1 cellular context compared by ENCODE assay signal in genomic region chr2:231463698-231464575, GRCh38.
TF ChIP-seq lines count a peak whose summit lies in the region.

TSS of gene NCL (minus strand) at chr2:231464484. CDS start at chr2:231464353, 131 bp downstream.

TF ChIP-seq in H1, 55 proteins besides CTCF, POLR2A, EP300 and RAD21 (continued from another document):
- TF ChIP-seq SP2 (IDR thresholded peaks at IDR 0.05; ENCODE audit: low read length) = no peak
- TF ChIP-seq E2F6 (IDR thresholded peaks at IDR 0.05) = peak; percentile 89
- TF ChIP-seq POU5F1 (IDR thresholded peaks at IDR 0.05; ENCODE audit: low read depth, low read length) = no peak
- no peak for TF ChIP-seq RXRA (IDR thresholded peaks at IDR 0.05; ENCODE audit: insufficient read depth, low read depth, low read length)
- TF ChIP-seq CHD1 (IDR thresholded peaks at IDR 0.05; ENCODE audit: low read depth, low read length) = no peak
- TF ChIP-seq SUZ12 (IDR thresholded peaks at IDR 0.05; ENCODE audit: low read length) = no peak
- peak; percentile 91 for TF ChIP-seq CHD2 (IDR thresholded peaks at IDR 0.05; ENCODE audit: low read length)
- TF ChIP-seq TBP (IDR thresholded peaks at IDR 0.05; ENCODE audit: low read depth, low read length) = peak; percentile 97
- TF ChIP-seq ASH2L (IDR thresholded peaks at IDR 0.05; ENCODE audit: low read length) = peak; percentile 89
- no peak for TF ChIP-seq TCF12 (IDR thresholded peaks at IDR 0.05; ENCODE audit: low read depth, low read length)
- TF ChIP-seq TAF7 (optimal IDR thresholded peaks at IDR 0.05; ENCODE audit: borderline replicate concordance, low read depth, low read length) = peak; percentile 98
- peak; percentile 82 for TF ChIP-seq SP1 (IDR thresholded peaks at IDR 0.05; ENCODE audit: low read depth, low read length)
- peak; percentile 30; the same call in 1 of the 2 replicates for TF ChIP-seq ATF2 (IDR thresholded peaks at IDR 0.05; ENCODE audit: low read length)
- peak; percentile 64 for TF ChIP-seq KDM4A (IDR thresholded peaks at IDR 0.05; ENCODE audit: low read depth, low read length, severe bottlenecking)
- TF ChIP-seq MAX (IDR thresholded peaks at IDR 0.05) = peak; percentile 99
- peak in 1 of 2 experiments; percentile 96; a peak in 1 of 4 replicates for TF ChIP-seq HDAC2 (IDR thresholded peaks at IDR 0.05; ENCODE audit: borderline replicate concordance in 1 of 2, low read depth in 2 of 2, low read length in 2 of 2)
- TF ChIP-seq HDAC6 (IDR thresholded peaks at IDR 0.05; ENCODE audit: low read depth, low read length) = no peak
- peak; percentile 99 for TF ChIP-seq TAF1 (IDR thresholded peaks at IDR 0.05; ENCODE audit: low read depth, low read length)
- no peak; the same call in none of the 2 replicates for TF ChIP-seq SP4 (IDR thresholded peaks at IDR 0.05; ENCODE audit: low read length)
- TF ChIP-seq GABPA (IDR thresholded peaks at IDR 0.05; ENCODE audit: borderline replicate concordance, insufficient read depth, low read length) = no peak
- TF ChIP-seq EGR1 (IDR thresholded peaks at IDR 0.05; ENCODE audit: borderline replicate concordance, low read depth, low read length) = no peak
- TF ChIP-seq BACH1 (IDR thresholded peaks at IDR 0.05; ENCODE audit: low read length) = no peak
- no peak for TF ChIP-seq NANOG (IDR thresholded peaks at IDR 0.05; ENCODE audit: insufficient read depth, low read depth, low read length, poor library complexity, severe bottlenecking)
- no peak for TF ChIP-seq CHD7 (IDR thresholded peaks at IDR 0.05; ENCODE audit: insufficient replicate concordance, low read length)
- no peak for TF ChIP-seq JUND (IDR thresholded peaks at IDR 0.05; ENCODE audit: low read length)
- TF ChIP-seq EZH2 (IDR thresholded peaks at IDR 0.05; ENCODE audit: low read depth, low read length, severe bottlenecking) = no peak
- TF ChIP-seq GTF2F1 (IDR thresholded peaks at IDR 0.05; ENCODE audit: borderline replicate concordance, low read depth, low read length) = peak; percentile 86
- peak; percentile 71 for TF ChIP-seq ATF3 (IDR thresholded peaks at IDR 0.05; ENCODE audit: insufficient read depth, low read depth, low read length)
- TF ChIP-seq USF2 (IDR thresholded peaks at IDR 0.05; ENCODE audit: low read length) = peak; percentile 96
- peak; percentile 89 for TF ChIP-seq YY1 (IDR thresholded peaks at IDR 0.05; ENCODE audit: low read depth, low read length)
- no peak for TF ChIP-seq JUN (IDR thresholded peaks at IDR 0.05; ENCODE audit: low read depth, low read length)
- peak; percentile 27 for TF ChIP-seq RNF2 (IDR thresholded peaks at IDR 0.05; ENCODE audit: borderline replicate concordance, low read depth, low read length, missing control alignments, poor library complexity, severe bottlenecking)
- peak; percentile 25 to 26; a peak in 1 of 4 replicates for TF ChIP-seq SIN3A (conservative IDR thresholded peaks at IDR 0.05 in 1 of 2, IDR thresholded peaks at IDR 0.05 in 1 of 2; ENCODE audit: low read depth in 1 of 2, low read length in 2 of 2)
- no peak for TF ChIP-seq ZNF274 (IDR thresholded peaks at IDR 0.05; ENCODE audit: borderline replicate concordance, extremely low read depth, low read length)
- peak; percentile 40 for TF ChIP-seq SAP30 (IDR thresholded peaks at IDR 0.05; ENCODE audit: insufficient read depth, insufficient replicate concordance, low read length)
- peak; percentile 99 for TF ChIP-seq POLR2AphosphoS5 (IDR thresholded peaks at IDR 0.05; ENCODE audit: low read depth, low read length)
- peak; percentile 97 for TF ChIP-seq PHF8 (conservative IDR thresholded peaks at IDR 0.05; ENCODE audit: low read depth, low read length)
- no peak; the same call in 1 of the 2 replicates for TF ChIP-seq NRF1 (IDR thresholded peaks at IDR 0.05; ENCODE audit: low read depth, low read length)
- TF ChIP-seq BRCA1 (IDR thresholded peaks at IDR 0.05; ENCODE audit: low read depth, low read length) = peak; percentile 71; the same call in 1 of the 2 replicates
- TF ChIP-seq CBX8 (IDR thresholded peaks at IDR 0.05; ENCODE audit: borderline replicate concordance, low read depth, low read length) = no peak
- TF ChIP-seq CTBP2 (IDR thresholded peaks at IDR 0.05; ENCODE audit: borderline replicate concordance, insufficient read depth, insufficient read length, low read length) = no peak
- TF ChIP-seq FOSL1 (IDR thresholded peaks at IDR 0.05; ENCODE audit: insufficient read depth, low read depth, low read length) = no peak
- TF ChIP-seq SIX5 (IDR thresholded peaks at IDR 0.05; ENCODE audit: low read depth, low read length) = no peak; the same call in 1 of the 2 replicates
- no peak for TF ChIP-seq BCL11A (IDR thresholded peaks at IDR 0.05; ENCODE audit: low read depth in 2 of 2, low read length in 2 of 2)
- TF ChIP-seq CEBPB (IDR thresholded peaks at IDR 0.05; ENCODE audit: low read depth, low read length) = no peak
- no peak for TF ChIP-seq MAFK (IDR thresholded peaks at IDR 0.05; ENCODE audit: low read depth, low read length)
- no peak for TF ChIP-seq SRF (IDR thresholded peaks at IDR 0.05; ENCODE audit: low read depth, low read length)
- no peak for TF ChIP-seq SIRT6 (IDR thresholded peaks at IDR 0.05; ENCODE audit: low read length)
- TF ChIP-seq KDM5A (IDR thresholded peaks at IDR 0.05; ENCODE audit: low read length) = peak; percentile 43; the same call in 1 of the 2 replicates
- no peak for TF ChIP-seq KDM1A (IDR thresholded peaks at IDR 0.05; ENCODE audit: borderline replicate concordance, low read length)
- no peak for TF ChIP-seq CBX5 (IDR thresholded peaks at IDR 0.05; ENCODE audit: low read depth, low read length)
- no peak for TF ChIP-seq RFX5 (IDR thresholded peaks at IDR 0.05; ENCODE audit: borderline replicate concordance, low read depth, low read length)
- no peak; the same call in 1 of the 2 replicates for TF ChIP-seq RBBP5 (IDR thresholded peaks at IDR 0.05; ENCODE audit: borderline replicate concordance, low read depth, low read length)
- TF ChIP-seq TEAD4 (IDR thresholded peaks at IDR 0.05; ENCODE audit: low read depth, low read length) = 0 out of 2 replicates have a peak, but pooled peaks have one; percentile 5
